1 cellular context compared by ENCODE assay signal in genomic region chr7:151814400-151814914, GRCh38.
TF ChIP-seq lines count a peak whose summit lies in the region.

No MANE protein-coding gene starts in this region.

TF ChIP-seq in WTC11, 78 proteins besides CTCF, POLR2A, EP300 and RAD21 (continued from another document):
- TF ChIP-seq HMGXB4 (CRISPR knock-in tag; IDR thresholded peaks at IDR 0.05), result no peak
- no peak for TF ChIP-seq OVOL2 (CRISPR knock-in tag; IDR thresholded peaks at IDR 0.05; ENCODE audit: borderline replicate concordance)
- no peak for TF ChIP-seq NFYB (CRISPR knock-in tag; conservative IDR thresholded peaks at IDR 0.05; ENCODE audit: low read depth)
- TF ChIP-seq GTF2I (CRISPR knock-in tag; conservative IDR thresholded peaks at IDR 0.05), result no peak
- TF ChIP-seq NR2C2 (CRISPR knock-in tag; IDR thresholded peaks at IDR 0.05), result no peak
- TF ChIP-seq TP53 (CRISPR knock-in tag; IDR thresholded peaks at IDR 0.05), result no peak
